Comparison of ENCODE assay signal across 13 cellular contexts in genomic region chrX:25012433-25012735, GRCh38. TPM values are rescaled to one million over a fixed set of nuclear protein-coding genes. Genes with fewer than 3 reads are reported as not detected.
A peak's percentile ranks its signal among the peaks of the same experiment; 100 is the strongest.
DNase-seq lines count a peak whose midpoint lies in the region; ATAC-seq and TF ChIP-seq lines count a peak whose summit lies in the region.
"Had no signal": no experiment of that assay in that cellular context is flagged by ENCODE, and none has a peak within 500 bp of the region (broad histone marks: within the 10 kb centered on the region; RNA-seq: fewer than 3 reads in every experiment).

No MANE protein-coding gene starts in this region.

- H3K9me3 ChIP-seq in CD8-positive, alpha-beta memory T cell (ENCODE audit: low read length), result no peaks in the 10 kb centered on the region
- no peaks in the 10 kb centered on the region for H3K9me3 ChIP-seq in naive thymus-derived CD4-positive, alpha-beta T cell (ENCODE audit: control insufficient read depth in 2 of 3, low read length in 3 of 3)
- H3K9me3 ChIP-seq in aorta (ENCODE audit: control insufficient read depth, low read length), result no peaks in the 10 kb centered on the region

- H3K27me3 Mint-ChIP-seq in CD8-positive, alpha-beta memory T cell, result peaks cover 42 to 65% of the 10 kb centered on the region in 2 donors
- peaks cover 27% of the 10 kb centered on the region for H3K27me3 Mint-ChIP-seq in activated B cell treated with CpG ODN at 0.5 μM for 24 hours
- peaks cover 15 to 83% (median 37%) of the 10 kb centered on the region in 5 donors for H3K27me3 Mint-ChIP-seq in naive thymus-derived CD4-positive, alpha-beta T cell

- 5 to 31% methylated on average over 19 of the region's 19 CpGs for WGBS in aorta, 2 donors

- peak overlapping the region; percentile 32 to 82 (median 72) for H3K4me3 Mint-ChIP-seq in CD8-positive, alpha-beta memory T cell
- H3K4me3 Mint-ChIP-seq in activated B cell treated with CpG ODN at 0.5 μM for 24 hours, result peak overlapping the region; percentile 61
- peak overlapping the region in 7 of 10 donors; percentile 23 to 83 (median 43) for H3K4me3 Mint-ChIP-seq in naive thymus-derived CD4-positive, alpha-beta T cell

- no peak overlapping the region for H3K27ac Mint-ChIP-seq in CD8-positive, alpha-beta memory T cell
- no peak overlapping the region for H3K27ac Mint-ChIP-seq in activated B cell treated with CpG ODN at 0.5 μM for 24 hours
- H3K27ac Mint-ChIP-seq in naive thymus-derived CD4-positive, alpha-beta T cell, result no peak overlapping the region

- no peak overlapping the region for H3K27ac ChIP-seq in CD8-positive, alpha-beta memory T cell (ENCODE audit: low read depth, low read length)
- no peak overlapping the region for H3K27ac ChIP-seq in naive thymus-derived CD4-positive, alpha-beta T cell (ENCODE audit: low read depth, low read length)
- no peak overlapping the region for H3K27ac ChIP-seq in aorta (ENCODE audit: low read depth in 1 of 2, low read length in 2 of 2)

- no peaks in the 10 kb centered on the region for H3K4me1 ChIP-seq in CD8-positive, alpha-beta memory T cell (ENCODE audit: insufficient read depth, low read length)
- H3K4me1 ChIP-seq in naive thymus-derived CD4-positive, alpha-beta T cell (ENCODE audit: control insufficient read depth in 2 of 2, insufficient read depth in 2 of 2, low read length in 2 of 2), result no peaks in the 10 kb centered on the region
- no peaks in the 10 kb centered on the region for H3K4me1 ChIP-seq in aorta (ENCODE audit: control insufficient read depth in 1 of 2, insufficient read depth in 2 of 2, low read length in 2 of 2)

- DNase-seq in AML-193 (lab: John Stamatoyannopoulos, UW) (peak; percentile 1 to 22), activated B cell treated with CpG ODN at 0.5 μM for 24 hours (no peak), GM03348 (ENCODE audit: low spot score) (no peak), aorta (no peak)
- DNase-seq in CD8-positive, alpha-beta memory T cell, result no peak
- DNase-seq in naive thymus-derived CD4-positive, alpha-beta T cell, result no peak
- no peak for DNase-seq in effector CD8-positive, alpha-beta T cell (lab: John Stamatoyannopoulos, UW)
- DNase-seq: activated CD8-positive, alpha-beta memory T cell treated with anti-CD3 and anti-CD28 coated beads, Interleukin-2, amount 50 U/mL, for 48 hours; cerebellar nuclear complex; retina had no signal

- no peaks in the 10 kb centered on the region for H3K36me3 Mint-ChIP-seq in CD8-positive, alpha-beta memory T cell
- no peaks in the 10 kb centered on the region for H3K36me3 Mint-ChIP-seq in activated B cell treated with CpG ODN at 0.5 μM for 24 hours (ENCODE audit: low read depth)
- H3K36me3 Mint-ChIP-seq in naive thymus-derived CD4-positive, alpha-beta T cell, result no peaks in the 10 kb centered on the region

- no peak overlapping the region for H3K4me3 ChIP-seq in CD8-positive, alpha-beta memory T cell (ENCODE audit: low read length)
- no peak overlapping the region for H3K4me3 ChIP-seq in naive thymus-derived CD4-positive, alpha-beta T cell (ENCODE audit: low read length)
- no peak overlapping the region for H3K4me3 ChIP-seq in aorta (ENCODE audit: low read length in 2 of 2)

- peaks cover 9 to 24% (median 14%) of the 10 kb centered on the region in 3 donors for H3K4me1 Mint-ChIP-seq in CD8-positive, alpha-beta memory T cell
- H3K4me1 Mint-ChIP-seq in activated B cell treated with CpG ODN at 0.5 μM for 24 hours, result peaks cover 15% of the 10 kb centered on the region
- peaks cover 0 to 22% (median 11%) of the 10 kb centered on the region in 7 donors for H3K4me1 Mint-ChIP-seq in naive thymus-derived CD4-positive, alpha-beta T cell

- peaks cover 0 to 4% (median 2%) of the 10 kb centered on the region in 5 donors for H3K9me3 Mint-ChIP-seq in CD8-positive, alpha-beta memory T cell
- H3K9me3 Mint-ChIP-seq in activated B cell treated with CpG ODN at 0.5 μM for 24 hours, result no peaks in the 10 kb centered on the region
- H3K9me3 Mint-ChIP-seq in naive thymus-derived CD4-positive, alpha-beta T cell, result peaks cover 0 to 9% (median under 1%) of the 10 kb centered on the region in 11 donors

- TF ChIP-seq CTCF in activated B cell treated with CpG ODN at 0.5 μM for 24 hours (IDR thresholded peaks at IDR 0.05), result no peak

- peaks cover 13% of the 10 kb centered on the region for H3K27me3 ChIP-seq in CD8-positive, alpha-beta memory T cell (ENCODE audit: insufficient read depth, low read length, poor library complexity, severe bottlenecking)
- H3K27me3 ChIP-seq in naive thymus-derived CD4-positive, alpha-beta T cell (ENCODE audit: control insufficient read depth in 2 of 2, insufficient read depth in 2 of 2, low read length in 2 of 2), result peaks cover 3 to 7% of the 10 kb centered on the region in 2 donors
- H3K27me3 ChIP-seq in aorta (ENCODE audit: control insufficient read depth in 1 of 2, insufficient read depth in 2 of 2, low read length in 1 of 2), result no peaks in the 10 kb centered on the region

- H3K36me3 ChIP-seq in CD8-positive, alpha-beta memory T cell (ENCODE audit: insufficient read depth, low read length), result no peaks in the 10 kb centered on the region
- no peaks in the 10 kb centered on the region for H3K36me3 ChIP-seq in naive thymus-derived CD4-positive, alpha-beta T cell (ENCODE audit: control insufficient read depth in 2 of 3, insufficient read depth in 3 of 3, low read length in 3 of 3)
- no peaks in the 10 kb centered on the region for H3K36me3 ChIP-seq in aorta (ENCODE audit: control insufficient read depth in 1 of 2, insufficient read depth in 2 of 2, low read length in 1 of 2)

- POLR2A ChIA-PET in CD8-positive, alpha-beta memory T cell (lab: Charles Lee), result no interaction called here
- POLR2A ChIA-PET in activated B cell treated with CpG ODN at 0.5 μM for 24 hours (lab: Charles Lee), result no interaction called here
- POLR2A ChIA-PET in naive thymus-derived CD4-positive, alpha-beta T cell (lab: Charles Lee), result no interaction called here

- intact Hi-C loops in activated B cell treated with CpG ODN at 0.5 μM for 24 hours (cut with micrococcal nuclease), result no loop called here
- intact Hi-C loops in naive thymus-derived CD4-positive, alpha-beta T cell (cut with micrococcal nuclease), result no loop called here
- intact Hi-C loops in aorta (cut with DNase I), result no loop called here

- CTCF ChIA-PET in CD8-positive, alpha-beta memory T cell (lab: Charles Lee), result no interaction called here
- CTCF ChIA-PET in activated B cell treated with CpG ODN at 0.5 μM for 24 hours (lab: Charles Lee), result interaction anchor here (1.1 kb wide), 1 partner anchor 174 kb away, joined by 3 read pairs; no protein-coding TSS in a partner anchor
- CTCF ChIA-PET in naive thymus-derived CD4-positive, alpha-beta T cell (lab: Charles Lee), result no interaction called here

- no peak for ATAC-seq in activated B cell treated with CpG ODN at 0.5 μM for 24 hours (ENCODE audit: low read depth)
- ATAC-seq in naive thymus-derived CD4-positive, alpha-beta T cell, result no peak
- ATAC-seq in GM19035 (IDR thresholded peaks at IDR 0.05; ENCODE audit: unreplicated experiment), result no peak
- no peak for ATAC-seq in aorta (ENCODE audit: low FRiP score)

RNA-seq across cellular contexts. Expression of gene ARX, which starts 3.4 kb away (rescaled TPM):
- total RNA-seq in CD8-positive, alpha-beta memory T cell, result not detected
- polyA plus RNA-seq in CD8-positive, alpha-beta memory T cell, result not detected
- total RNA-seq in activated B cell treated with CpG ODN at 0.5 μM for 24 hours (not detected in 2 replicates), aorta (not detected)
- not detected for total RNA-seq in naive thymus-derived CD4-positive, alpha-beta T cell
- not detected for polyA plus RNA-seq in naive thymus-derived CD4-positive, alpha-beta T cell
- polyA plus RNA-seq in aorta, result not detected
- total RNA-seq: fibroblast of villous mesenchyme; T-helper 1 cell treated with Interleukin-12 subunit alpha and Interleukin-12 subunit beta and Interleukin-4 antibody, amounts not matched to agents 30 ng/mL and 1 ng/mL, for 36 hours had no signal

Comparison
In these comparisons a context has a peak if more than half of its experiments do, and no peak if none do; other contexts are left out.
1. DNase-seq: peak in AML-193 (2 of 2); none in CD8-positive, alpha-beta memory T cell (0 of 5), activated B cell treated with CpG ODN at 0.5 μM for 24 hours (single experiment), naive thymus-derived CD4-positive, alpha-beta T cell (0 of 9), effector CD8-positive, alpha-beta T cell (single experiment), GM03348 (single experiment) and aorta (0 of 2).
2. Peak in every context shown above with its lines, with median percentiles within 50 percentile points of each other: H3K4me3 Mint-ChIP-seq.